18 cellular contexts compared by ENCODE assay signal in the genomic region with DNA sequence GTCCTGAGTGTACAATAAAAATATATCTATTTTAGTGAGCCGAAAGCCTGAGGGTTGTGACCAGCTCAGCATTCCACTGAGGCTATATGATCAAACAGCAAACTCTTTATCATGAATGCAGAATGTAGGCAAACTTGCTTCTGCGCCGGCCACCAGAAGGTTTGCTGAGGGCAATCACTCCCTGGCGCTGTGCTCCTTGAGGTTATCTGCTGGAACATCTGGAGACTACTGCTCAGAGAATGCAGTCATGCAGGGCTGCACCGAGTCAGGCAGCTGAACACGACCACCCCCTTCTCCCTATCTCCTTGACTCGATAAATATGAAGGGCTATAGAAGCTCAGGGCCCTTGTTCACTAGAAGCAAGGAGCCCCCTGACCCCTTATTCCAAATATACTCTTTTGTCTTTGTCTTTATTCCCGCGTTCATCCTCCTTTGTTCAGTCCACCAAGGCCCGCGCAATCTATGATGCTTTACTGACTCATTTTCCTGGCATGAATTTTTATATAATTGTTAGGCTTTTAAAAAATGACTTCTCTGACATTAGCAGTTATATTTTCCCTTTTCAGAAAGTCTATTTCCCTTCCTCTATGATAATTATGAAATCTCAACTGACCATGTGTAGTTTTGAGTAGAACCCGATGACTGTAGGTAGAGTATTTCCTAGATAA.
A peak's percentile ranks its signal among the peaks of the same experiment; 100 is the strongest.
DNase-seq lines count a peak whose midpoint lies in the region; TF ChIP-seq lines count a peak whose summit lies in the region.
"Had no signal": no experiment of that assay in that cellular context is flagged by ENCODE, and none has a peak within 500 bp of the region (broad histone marks: within the 10 kb centered on the region; RNA-seq: fewer than 3 reads in every experiment).

No MANE protein-coding gene starts in this region.

- no peak overlapping the region for H3K4me3 Mint-ChIP-seq in glutamatergic neuron (ENCODE audit: unreplicated experiment)
- H3K4me3 Mint-ChIP-seq: activated naive CD8-positive, alpha-beta T cell treated with anti-CD3 and anti-CD28 coated beads, Interleukin-2, amount 10 ng/mL, durations not matched to agents 7 days and 5 days; nephron; T-helper 1 cell treated with Interleukin-12 subunit alpha and Interleukin-12 subunit beta and Interleukin-4 antibody, amounts not matched to agents 30 μg/mL and 1 μg/mL, for 36 hours had no signal

- H2AFZ ChIP-seq in GM23248, result no peak overlapping the region

- H3K4me2 ChIP-seq in GM23248 (ENCODE audit: unreplicated experiment), result no peak overlapping the region
- H3K4me2 ChIP-seq: smooth muscle cell had no signal

- H3K9me2 ChIP-seq in GM23248 (ENCODE audit: insufficient read depth), result no peaks in the 10 kb centered on the region

- H3K27me3 Mint-ChIP-seq in glutamatergic neuron (ENCODE audit: unreplicated experiment), result no peaks in the 10 kb centered on the region
- H3K27me3 Mint-ChIP-seq: activated naive CD8-positive, alpha-beta T cell treated with anti-CD3 and anti-CD28 coated beads, Interleukin-2, amount 10 ng/mL, durations not matched to agents 7 days and 5 days had no signal

- TF ChIP-seq CTCF in BE2C (IDR thresholded peaks at IDR 0.05; ENCODE audit: low read depth, low read length) (peak; percentile 37), glutamatergic neuron (IDR thresholded peaks at IDR 0.05; ENCODE audit: partially characterized antibody, unreplicated experiment) (peak; percentile 56)

- H3K4me1 Mint-ChIP-seq in glutamatergic neuron (ENCODE audit: low read depth, unreplicated experiment), result no peaks in the 10 kb centered on the region
- H3K4me1 Mint-ChIP-seq: activated naive CD8-positive, alpha-beta T cell treated with anti-CD3 and anti-CD28 coated beads, Interleukin-2, amount 10 ng/mL, durations not matched to agents 7 days and 5 days; nephron had no signal

- H3K4me3 ChIP-seq in BE2C (ENCODE audit: low read depth, low read length) (no peak overlapping the region), GM23248 (no peak overlapping the region)
- H3K4me3 ChIP-seq: heart right ventricle, prostate gland, smooth muscle cell, suprapubic skin had no signal

- DNase-seq in BE2C (no peak), GM23248 (peak; percentile 36), SK-N-DZ (ENCODE audit: low spot score) (peak; percentile 57), glutamatergic neuron (no peak), cerebellum (ENCODE audit: low spot score) (no peak), pons (ENCODE audit: low spot score) (no peak), NCI-H2081 (lab: John Stamatoyannopoulos, UW) (no peak)
- no peak for DNase-seq in stimulated activated CD4-positive, alpha-beta T cell treated with anti-CD3 and anti-CD28 coated beads, Interleukin-2, amount 100 ng/mL, for 48 hours
- DNase-seq: activated naive CD8-positive, alpha-beta T cell treated with anti-CD3 and anti-CD28 coated beads, Interleukin-2, amount 10 ng/mL, durations not matched to agents 7 days and 5 days; COR-L47; dermis blood vessel endothelial cell; heart right ventricle; NCI-H1694 treated with DMSO at 0.1 percent for 48 hours had no signal

- H3K27ac Mint-ChIP-seq in glutamatergic neuron (ENCODE audit: unreplicated experiment), result no peak overlapping the region
- H3K27ac Mint-ChIP-seq: activated naive CD8-positive, alpha-beta T cell treated with anti-CD3 and anti-CD28 coated beads, Interleukin-2, amount 10 ng/mL, durations not matched to agents 7 days and 5 days; nephron; T-helper 1 cell treated with Interleukin-12 subunit alpha and Interleukin-12 subunit beta and Interleukin-4 antibody, amounts not matched to agents 30 μg/mL and 1 μg/mL, for 36 hours had no signal

- peaks cover 5% of the 10 kb centered on the region for H3K36me3 Mint-ChIP-seq in glutamatergic neuron (ENCODE audit: unreplicated experiment)
- H3K36me3 Mint-ChIP-seq: activated naive CD8-positive, alpha-beta T cell treated with anti-CD3 and anti-CD28 coated beads, Interleukin-2, amount 10 ng/mL, durations not matched to agents 7 days and 5 days had no signal

- no peaks in the 10 kb centered on the region; the same call in 1 of the 2 replicates for H3K9me3 ChIP-seq in BE2C
- H3K9me3 ChIP-seq in GM23248 (ENCODE audit: low read depth), result no peaks in the 10 kb centered on the region
- H3K9me3 ChIP-seq: prostate gland, suprapubic skin had no signal

- H4K20me1 ChIP-seq in GM23248 (ENCODE audit: insufficient read depth), result no peaks in the 10 kb centered on the region

- no peak overlapping the region for H3K9ac ChIP-seq in GM23248

- H3K4me1 ChIP-seq in BE2C, result no peaks in the 10 kb centered on the region
- H3K4me1 ChIP-seq in GM23248 (ENCODE audit: insufficient read depth), result no peaks in the 10 kb centered on the region
- H3K4me1 ChIP-seq: heart right ventricle, prostate gland, suprapubic skin had no signal

- H3F3A ChIP-seq in GM23248 (ENCODE audit: insufficient read depth), result no peaks in the 10 kb centered on the region

- no peaks in the 10 kb centered on the region for H3K27me3 ChIP-seq in BE2C
- no peaks in the 10 kb centered on the region for H3K27me3 ChIP-seq in GM23248 (replicated peaks; ENCODE audit: insufficient read depth)
- H3K27me3 ChIP-seq: heart right ventricle, suprapubic skin had no signal

- peaks cover 2% of the 10 kb centered on the region for H3K9me3 Mint-ChIP-seq in glutamatergic neuron (ENCODE audit: unreplicated experiment)

- H3K79me2 ChIP-seq in GM23248 (ENCODE audit: insufficient read depth), result no peaks in the 10 kb centered on the region

- in situ Hi-C loops in GM23248 (cut with MboI), result no loop called here

- H3K27ac ChIP-seq in GM23248, result no peak overlapping the region
- H3K27ac ChIP-seq: heart right ventricle, prostate gland, suprapubic skin had no signal

- 35 to 37% methylated on average over 12 of the region's 12 CpGs for WGBS in GM23248 (ENCODE audit: low coverage in 1 of 2, low lambda C conversion rate in 2 of 2, missing lambda C conversion rate in 2 of 2), 2 experiments

- H3K36me3 ChIP-seq in BE2C (no peaks in the 10 kb centered on the region), GM23248 (ENCODE audit: low read depth) (no peaks in the 10 kb centered on the region)
- H3K36me3 ChIP-seq: heart right ventricle, prostate gland, suprapubic skin had no signal

Comparison
In these comparisons a context has a peak if more than half of its experiments do, and no peak if none do; other contexts are left out.
1. DNase-seq: peak in GM23248 (single experiment) and SK-N-DZ (single experiment); none in BE2C (single experiment), glutamatergic neuron (single experiment), cerebellum (single experiment), pons (single experiment), stimulated activated CD4-positive, alpha-beta T cell treated with anti-CD3 and anti-CD28 coated beads, Interleukin-2, amount 100 ng/mL, for 48 hours (0 of 2) and NCI-H2081 (0 of 2).